Comparison of ENCODE assay signal across 13 cellular contexts in the genomic region with DNA sequence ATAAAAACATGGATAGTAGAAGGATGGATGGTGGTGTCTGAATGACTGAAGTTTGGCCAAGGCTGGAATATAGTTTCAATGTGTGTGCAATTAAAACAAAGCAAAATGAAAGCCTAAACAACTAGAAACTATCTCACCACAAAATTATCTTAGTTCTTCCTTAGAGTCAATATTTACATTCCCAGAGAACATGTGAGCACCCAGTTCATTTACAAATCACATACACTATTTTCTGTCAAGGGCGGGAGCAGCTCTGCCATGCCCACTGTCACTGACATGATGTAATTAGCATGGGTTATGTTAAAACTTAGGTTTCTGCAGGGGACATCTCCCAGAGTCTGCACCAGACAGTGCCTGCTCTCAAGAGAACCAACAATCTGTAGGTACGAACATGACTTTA.
"Had no signal": no experiment of that assay in that cellular context is flagged by ENCODE, and none has a peak within 500 bp of the region (broad histone marks: within the 10 kb centered on the region; RNA-seq: fewer than 3 reads in every experiment).

No MANE protein-coding gene starts in this region.

- H3K9me3 ChIP-seq: body of pancreas, suprapubic skin, upper lobe of right lung had no signal

- H3K4me3 ChIP-seq: body of pancreas, suprapubic skin, upper lobe of right lung had no signal

- DNase-seq: amniotic stem cell; body of pancreas; effector memory CD8-positive, alpha-beta T cell; erythroblast; foreskin melanocyte; left ventricle myocardium superior; naive B cell; right cardiac atrium; stimulated activated CD4-positive, alpha-beta T cell treated with anti-CD3 and anti-CD28 coated beads, Interleukin-1b, Interleukin-23, amount 100 ng/mL, for 48 hours; stimulated activated naive B cell treated with anti-CD40 and anti-IgM and Interleukin-4, amounts not matched to agents 10 μg/mL and 1 μg/mL and 100 μg/mL, for 72 hours; T-helper 17 cell; upper lobe of right lung had no signal

- H3K36me3 ChIP-seq: suprapubic skin, upper lobe of right lung had no signal

- H3K27ac ChIP-seq: suprapubic skin, upper lobe of right lung had no signal

- H3K27me3 ChIP-seq: body of pancreas, suprapubic skin, upper lobe of right lung had no signal
